In genomic region chr4:169659736-169660670, GRCh38 we compare ENCODE assay signal across 1 cellular context.
TF ChIP-seq lines count a peak whose summit lies in the region.

No MANE protein-coding gene starts in this region.

TF ChIP-seq in HepG2, 621 proteins besides CTCF, POLR2A, EP300 and RAD21 (continued from another document and continues in another):
- TF ChIP-seq ZHX1 (CRISPR knock-in tag; IDR thresholded peaks at IDR 0.05; ENCODE audit: low read depth): 0 out of 2 replicates have a peak, but pooled peaks have one; percentile 67
- TF ChIP-seq ARID3A (IDR thresholded peaks at IDR 0.05; ENCODE audit: low read depth, low read length): peak; percentile 61; the same call in 1 of the 2 replicates
- 0 out of 2 replicates have a peak, but pooled peaks have one; percentile 22 for TF ChIP-seq YEATS4 (CRISPR knock-in tag; IDR thresholded peaks at IDR 0.05; ENCODE audit: borderline replicate concordance)
- TF ChIP-seq GATAD2A (CRISPR knock-in tag; IDR thresholded peaks at IDR 0.05): peak; percentile 41; the same call in 1 of the 2 replicates
- no peak for TF ChIP-seq ZNF441 (CRISPR knock-in tag; IDR thresholded peaks at IDR 0.05; ENCODE audit: borderline replicate concordance)
- TF ChIP-seq RFX1 (IDR thresholded peaks at IDR 0.05): peak; percentile 76; the same call in 1 of the 2 replicates
- TF ChIP-seq ATF7 (IDR thresholded peaks at IDR 0.05): peak; percentile 97
- peak; percentile 36; the same call in 1 of the 2 replicates for TF ChIP-seq ATF7 (CRISPR knock-in tag; IDR thresholded peaks at IDR 0.05)
- TF ChIP-seq ZNF274 (CRISPR knock-in tag; IDR thresholded peaks at IDR 0.05): no peak
- TF ChIP-seq ZNF7 (CRISPR knock-in tag; IDR thresholded peaks at IDR 0.05): no peak
- TF ChIP-seq ZEB1 (IDR thresholded peaks at IDR 0.05; ENCODE audit: insufficient replicate concordance, low read depth): no peak
- peak; percentile 65 for TF ChIP-seq CREM (IDR thresholded peaks at IDR 0.05)
- no peak for TF ChIP-seq CREM (CRISPR knock-in tag; IDR thresholded peaks at IDR 0.05)
- 0 out of 2 replicates have a peak, but pooled peaks have one; percentile 12 for TF ChIP-seq THAP11 (CRISPR knock-in tag; IDR thresholded peaks at IDR 0.05)
- TF ChIP-seq KLF16 (CRISPR knock-in tag; IDR thresholded peaks at IDR 0.05): no peak
- TF ChIP-seq ZNF770 (CRISPR knock-in tag; IDR thresholded peaks at IDR 0.05): no peak
- no peak for TF ChIP-seq TAF1 (CRISPR knock-in tag; IDR thresholded peaks at IDR 0.05)
- no peak for TF ChIP-seq ZNF563 (CRISPR knock-in tag; IDR thresholded peaks at IDR 0.05)
- TF ChIP-seq JUND (CRISPR knock-in tag; IDR thresholded peaks at IDR 0.05): 0 out of 2 replicates have a peak, but pooled peaks have one; percentile 36
- TF ChIP-seq ELF3 (CRISPR knock-in tag; IDR thresholded peaks at IDR 0.05): peak; percentile 40; the same call in 1 of the 2 replicates
- no peak for TF ChIP-seq FLYWCH1 (CRISPR knock-in tag; IDR thresholded peaks at IDR 0.05)
- TF ChIP-seq HOXA3 (CRISPR knock-in tag; IDR thresholded peaks at IDR 0.05): peak; percentile 79
- TF ChIP-seq TOPORS (CRISPR knock-in tag; IDR thresholded peaks at IDR 0.05): no peak
- peak; percentile 55; the same call in 1 of the 2 replicates for TF ChIP-seq SIX1 (CRISPR knock-in tag; IDR thresholded peaks at IDR 0.05; ENCODE audit: borderline replicate concordance)
- peak; percentile 23; the same call in 1 of the 2 replicates for TF ChIP-seq ARID5B (CRISPR knock-in tag; IDR thresholded peaks at IDR 0.05)
- peak; percentile 70 for TF ChIP-seq ATF1 (CRISPR knock-in tag; IDR thresholded peaks at IDR 0.05)
- TF ChIP-seq CREB3 (CRISPR knock-in tag; IDR thresholded peaks at IDR 0.05): no peak
- 0 out of 2 replicates have a peak, but pooled peaks have one; percentile 22 for TF ChIP-seq ZNF574 (CRISPR knock-in tag; IDR thresholded peaks at IDR 0.05)
- peak; percentile 70 for TF ChIP-seq CEBPG (CRISPR knock-in tag; IDR thresholded peaks at IDR 0.05)
- TF ChIP-seq GMEB1 (CRISPR knock-in tag; IDR thresholded peaks at IDR 0.05; ENCODE audit: borderline replicate concordance): 0 out of 2 replicates have a peak, but pooled peaks have one; percentile 18
- no peak for TF ChIP-seq BATF2 (CRISPR knock-in tag; IDR thresholded peaks at IDR 0.05)
- no peak for TF ChIP-seq GRHL1 (CRISPR knock-in tag; conservative IDR thresholded peaks at IDR 0.05)
- peak; percentile 20; the same call in 1 of the 2 replicates for TF ChIP-seq ZNF800 (CRISPR knock-in tag; IDR thresholded peaks at IDR 0.05)
- no peak for TF ChIP-seq ZNF547 (CRISPR knock-in tag; IDR thresholded peaks at IDR 0.05)
- 0 out of 2 replicates have a peak, but pooled peaks have one; percentile 24 for TF ChIP-seq ISL2 (CRISPR knock-in tag; IDR thresholded peaks at IDR 0.05)
- TF ChIP-seq CEBPB (IDR thresholded peaks at IDR 0.05; ENCODE audit: borderline replicate concordance, low read depth, low read length): peak; percentile 87
- TF ChIP-seq MXI1 (IDR thresholded peaks at IDR 0.05; ENCODE audit: borderline replicate concordance, low read depth, low read length): peak; percentile 52; the same call in 1 of the 3 replicates
